ENCODE assay signal across 11 cellular contexts in the genomic region with DNA sequence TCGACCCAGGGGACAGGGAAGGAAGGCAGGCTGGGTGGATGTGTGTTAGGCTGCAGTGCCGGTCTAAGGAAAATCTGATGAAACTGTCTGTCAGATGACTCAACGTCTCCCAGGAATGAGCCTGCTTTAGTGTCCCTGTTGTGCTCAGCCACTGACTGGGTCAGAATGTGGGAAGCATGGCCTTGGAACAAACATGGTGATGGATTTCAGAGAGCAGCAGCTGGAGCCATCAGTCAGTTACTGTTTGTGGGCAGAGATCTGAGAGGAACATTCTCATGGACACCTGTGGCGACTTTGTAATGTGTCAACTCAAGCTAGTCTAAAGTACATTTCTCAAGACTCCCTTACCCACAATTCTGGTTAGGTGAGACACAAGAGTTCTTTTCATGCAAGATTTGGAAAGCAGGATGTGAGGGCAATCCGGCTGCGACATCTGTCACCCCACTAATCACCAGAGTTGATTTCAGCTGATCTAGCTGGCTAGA.
DNase-seq lines count a peak whose midpoint lies in the region; ATAC-seq, FAIRE-seq and TF ChIP-seq lines count a peak whose summit lies in the region.
"Had no signal": no experiment of that assay in that cellular context is flagged by ENCODE, and none has a peak within 500 bp of the region (broad histone marks: within the 10 kb centered on the region; RNA-seq: fewer than 3 reads in every experiment).

No MANE protein-coding gene starts in this region.

- H3K4ac ChIP-seq in H9 (ENCODE audit: low read depth, low read length) = no peak overlapping the region

- H3F3A ChIP-seq in smooth muscle cell (ENCODE audit: low read depth) = no peaks in the 10 kb centered on the region

- H3K4me1 ChIP-seq in H9 (ENCODE audit: insufficient read depth, low read length) (no peaks in the 10 kb centered on the region), smooth muscle cell (ENCODE audit: low read depth) (no peaks in the 10 kb centered on the region), small intestine (ENCODE audit: control insufficient read depth in 2 of 2, insufficient read depth in 1 of 2, low read depth in 1 of 2, low read length in 1 of 2) (no peaks in the 10 kb centered on the region)

- DNase-seq in H9 (no peak), glomerular visceral epithelial cell (ENCODE audit: extremely low spot score) (peak; percentile 67), smooth muscle cell (lab: John Stamatoyannopoulos, UW; ENCODE audit: unreplicated experiment) (no peak), mesothelial cell of epicardium (ENCODE audit: low spot score in 2 of 2, unreplicated experiment in 2 of 2) (no peak), small intestine (no peak)
- no peak for DNase-seq in activated T-helper 2 cell treated with anti-CD3 and anti-CD28 coated beads, Interferon-gamma antibody, Interleukin-2, Interleukin-4, amounts not matched to agents 10 μg/mL and 5 μg/mL and 100 μg/mL, durations not matched to agents 14 hours and 24 hours and 36 hours (ENCODE audit: low spot score)
- DNase-seq: activated T-cell treated with anti-CD3 and anti-CD28 coated beads, Interleukin-2, amount 50 U/mL, for 24 hours; NCI-H1930; RPMI8226 had no signal

- H3K27ac ChIP-seq in H9 (ENCODE audit: insufficient read length, low read depth, low read length) (no peak overlapping the region), smooth muscle cell (ENCODE audit: low read depth) (peak overlapping the region; percentile 20), small intestine (ENCODE audit: low read depth in 1 of 2, low read length in 1 of 2) (no peak overlapping the region)
- H3K27ac ChIP-seq: coronary artery had no signal

- WGBS in H9 (ENCODE audit: extremely low coverage, insufficient read length, low lambda C conversion rate) = no CpG with 5 or more reads among the region's 6 CpGs
- WGBS in smooth muscle cell (ENCODE audit: low lambda C conversion rate) = 52% methylated on average over 6 of the region's 6 CpGs
- WGBS in small intestine, 3 donors = 92 to 96% (median 95%) methylated on average over 6 of the region's 6 CpGs

- no peak overlapping the region for H3K4me3 Mint-ChIP-seq in H9
- no peak overlapping the region for H3K4me3 Mint-ChIP-seq in activated T-helper 2 cell treated with anti-CD3 and anti-CD28 coated beads, Interferon-gamma antibody, Interleukin-2, Interleukin-4, amounts not matched to agents 10 μg/mL and 5 μg/mL and 100 μg/mL, durations not matched to agents 14 hours and 24 hours and 36 hours (ENCODE audit: low read depth)
- no peak overlapping the region for H3K4me3 Mint-ChIP-seq in mesothelial cell of epicardium
- H3K4me3 Mint-ChIP-seq: activated T-cell treated with anti-CD3 and anti-CD28 coated beads, Interleukin-2, amount 50 U/mL, for 24 hours had no signal

- ATAC-seq in GM21447 (IDR thresholded peaks at IDR 0.05; ENCODE audit: unreplicated experiment) = no peak

- no peak overlapping the region for H3T11ph ChIP-seq in H9 (ENCODE audit: low read length)

- H3K4me1 Mint-ChIP-seq in H9 (no peaks in the 10 kb centered on the region), mesothelial cell of epicardium (no peaks in the 10 kb centered on the region)
- peaks cover 13% of the 10 kb centered on the region for H3K4me1 Mint-ChIP-seq in activated T-helper 2 cell treated with anti-CD3 and anti-CD28 coated beads, Interferon-gamma antibody, Interleukin-2, Interleukin-4, amounts not matched to agents 10 μg/mL and 5 μg/mL and 100 μg/mL, durations not matched to agents 14 hours and 24 hours and 36 hours (ENCODE audit: low read depth)

- H3K27me3 Mint-ChIP-seq in H9 (ENCODE audit: low read depth) (no peaks in the 10 kb centered on the region), mesothelial cell of epicardium (ENCODE audit: low read depth) (no peaks in the 10 kb centered on the region)
- no peaks in the 10 kb centered on the region for H3K27me3 Mint-ChIP-seq in activated T-helper 2 cell treated with anti-CD3 and anti-CD28 coated beads, Interferon-gamma antibody, Interleukin-2, Interleukin-4, amounts not matched to agents 10 μg/mL and 5 μg/mL and 100 μg/mL, durations not matched to agents 14 hours and 24 hours and 36 hours (ENCODE audit: low read depth)
- H3K27me3 Mint-ChIP-seq: activated T-cell treated with anti-CD3 and anti-CD28 coated beads, Interleukin-2, amount 50 U/mL, for 24 hours had no signal

- H3K4me3 ChIP-seq in smooth muscle cell (no peak overlapping the region), small intestine (ENCODE audit: low read depth in 1 of 2, low read length in 2 of 2) (no peak overlapping the region)
- H3K4me3 ChIP-seq: coronary artery had no signal

- H3K9me3 ChIP-seq in H9 (ENCODE audit: control insufficient read depth, low read depth, low read length) (no peaks in the 10 kb centered on the region), smooth muscle cell (replicated peaks; ENCODE audit: low read depth) (no peaks in the 10 kb centered on the region), small intestine (ENCODE audit: control insufficient read depth, low read depth) (no peaks in the 10 kb centered on the region)

- H3K23me2 ChIP-seq in H9 (ENCODE audit: insufficient read length, low read depth, low read length, poor library complexity, severe bottlenecking) = no peaks in the 10 kb centered on the region

- no peak overlapping the region for H2BK15ac ChIP-seq in H9 (ENCODE audit: low read depth, low read length)

- H3K14ac ChIP-seq in H9 (ENCODE audit: insufficient read depth, low read length) = no peak overlapping the region; the same call in 1 of the 2 replicates

- no peak overlapping the region for H4K5ac ChIP-seq in H9 (ENCODE audit: insufficient read length, low read depth, low read length)

- intact Hi-C loops in activated T-helper 2 cell treated with anti-CD3 and anti-CD28 coated beads, Interferon-gamma antibody, Interleukin-2, Interleukin-4, amounts not matched to agents 10 μg/mL and 5 μg/mL and 100 μg/mL, durations not matched to agents 14 hours and 24 hours and 36 hours (cut with micrococcal nuclease) = no loop called here

- H3K56ac ChIP-seq in H9 (ENCODE audit: insufficient read length, low read depth, low read length) = no peak overlapping the region

- peak overlapping the region; percentile 91 for H2BK5ac ChIP-seq in H9 (ENCODE audit: insufficient read length, low read length)

- H3K27ac Mint-ChIP-seq in H9 (peak overlapping the region in 1 of 3 experiments; percentile 82; a peak in 2 of 7 replicates), mesothelial cell of epicardium (no peak overlapping the region)
- peak overlapping the region; percentile 52 for H3K27ac Mint-ChIP-seq in activated T-helper 2 cell treated with anti-CD3 and anti-CD28 coated beads, Interferon-gamma antibody, Interleukin-2, Interleukin-4, amounts not matched to agents 10 μg/mL and 5 μg/mL and 100 μg/mL, durations not matched to agents 14 hours and 24 hours and 36 hours
- H3K27ac Mint-ChIP-seq: activated T-cell treated with anti-CD3 and anti-CD28 coated beads, Interleukin-2, amount 50 U/mL, for 24 hours had no signal

- H3K36me3 Mint-ChIP-seq in H9 (ENCODE audit: insufficient read depth in 1 of 3, low read depth in 3 of 3) (peaks cover 19 to 22% (median 20%) of the 10 kb centered on the region in 3 experiments), mesothelial cell of epicardium (peaks cover 46% of the 10 kb centered on the region)
- peaks cover 53% of the 10 kb centered on the region for H3K36me3 Mint-ChIP-seq in activated T-helper 2 cell treated with anti-CD3 and anti-CD28 coated beads, Interferon-gamma antibody, Interleukin-2, Interleukin-4, amounts not matched to agents 10 μg/mL and 5 μg/mL and 100 μg/mL, durations not matched to agents 14 hours and 24 hours and 36 hours (ENCODE audit: low read depth)

- H3K23ac ChIP-seq in H9 (ENCODE audit: insufficient read length, low read depth, low read length) = no peak overlapping the region

- H2BK20ac ChIP-seq in H9 (ENCODE audit: low read depth, low read length, poor library complexity, severe bottlenecking) = no peak overlapping the region

- no peak for TF ChIP-seq CTCF in H9 (conservative IDR thresholded peaks at IDR 0.05)
- TF ChIP-seq CTCF in smooth muscle cell (IDR thresholded peaks at IDR 0.05; ENCODE audit: borderline replicate concordance, insufficient read depth, poor library complexity, severe bottlenecking) = no peak
- no peak for TF ChIP-seq CTCF in mesothelial cell of epicardium (IDR thresholded peaks at IDR 0.05; ENCODE audit: unreplicated experiment)

- H2AFZ ChIP-seq in H9 (ENCODE audit: low read length) = no peak overlapping the region
- H2AFZ ChIP-seq in smooth muscle cell (ENCODE audit: low read depth) = no peak overlapping the region

- H2AK5ac ChIP-seq in H9 (ENCODE audit: insufficient read length, low read length) = no peak overlapping the region

- H3K36me3 ChIP-seq in smooth muscle cell (ENCODE audit: low read depth) (no peaks in the 10 kb centered on the region), small intestine (ENCODE audit: control insufficient read depth in 2 of 2, insufficient read depth in 2 of 2, low read length in 2 of 2) (peaks cover 0 to 6% of the 10 kb centered on the region in 2 donors)

- H3K27me3 ChIP-seq in H9 (ENCODE audit: insufficient read depth, low read length) (no peaks in the 10 kb centered on the region), smooth muscle cell (ENCODE audit: low read depth) (no peaks in the 10 kb centered on the region), small intestine (ENCODE audit: control insufficient read depth in 2 of 2, insufficient read depth in 2 of 2, low read length in 2 of 2) (no peaks in the 10 kb centered on the region)

- H3K9ac ChIP-seq in H9 (ENCODE audit: extremely low read depth, insufficient read length, low read length) = no peak overlapping the region
- no peak overlapping the region for H3K9ac ChIP-seq in smooth muscle cell (ENCODE audit: low read depth)

- H4K20me1 ChIP-seq in H9 (ENCODE audit: control insufficient read depth, insufficient read depth, insufficient read length) (no peaks in the 10 kb centered on the region), smooth muscle cell (ENCODE audit: low read depth) (no peaks in the 10 kb centered on the region)

- peaks cover 3% of the 10 kb centered on the region for H3K79me1 ChIP-seq in H9 (ENCODE audit: insufficient read depth, low read depth, low read length, poor library complexity, severe bottlenecking)

- no peak overlapping the region for H2BK120ac ChIP-seq in H9 (ENCODE audit: low read depth, low read length, poor library complexity, severe bottlenecking)

- no peak for FAIRE-seq in small intestine (lab: Jason Lieb, UNC)

- H4K91ac ChIP-seq in H9 (ENCODE audit: insufficient read length, low read depth, low read length) = no peak overlapping the region

- no peak overlapping the region for H2BK12ac ChIP-seq in H9 (ENCODE audit: insufficient read length, low read depth, low read length)

- H4K8ac ChIP-seq in H9 (replicated peaks; ENCODE audit: insufficient read length, low read depth, low read length) = no peak overlapping the region

- H3K9me3 Mint-ChIP-seq in H9 (no peaks in the 10 kb centered on the region), mesothelial cell of epicardium (peaks cover 17% of the 10 kb centered on the region)
- H3K9me3 Mint-ChIP-seq in activated T-helper 2 cell treated with anti-CD3 and anti-CD28 coated beads, Interferon-gamma antibody, Interleukin-2, Interleukin-4, amounts not matched to agents 10 μg/mL and 5 μg/mL and 100 μg/mL, durations not matched to agents 14 hours and 24 hours and 36 hours = no peaks in the 10 kb centered on the region

- H3K79me2 ChIP-seq in H9 (ENCODE audit: insufficient read depth, low read length) (no peaks in the 10 kb centered on the region), smooth muscle cell (ENCODE audit: low read depth) (no peaks in the 10 kb centered on the region)

- H3K4me2 ChIP-seq in H9 (ENCODE audit: insufficient read depth, insufficient read length, low read length) = no peak overlapping the region
- H3K4me2 ChIP-seq in smooth muscle cell = no peak overlapping the region

- H3K18ac ChIP-seq in H9 (ENCODE audit: insufficient read length, low read depth, low read length) = no peak overlapping the region
